Comparison of ENCODE assay signal across 17 cellular contexts in the genomic region with DNA sequence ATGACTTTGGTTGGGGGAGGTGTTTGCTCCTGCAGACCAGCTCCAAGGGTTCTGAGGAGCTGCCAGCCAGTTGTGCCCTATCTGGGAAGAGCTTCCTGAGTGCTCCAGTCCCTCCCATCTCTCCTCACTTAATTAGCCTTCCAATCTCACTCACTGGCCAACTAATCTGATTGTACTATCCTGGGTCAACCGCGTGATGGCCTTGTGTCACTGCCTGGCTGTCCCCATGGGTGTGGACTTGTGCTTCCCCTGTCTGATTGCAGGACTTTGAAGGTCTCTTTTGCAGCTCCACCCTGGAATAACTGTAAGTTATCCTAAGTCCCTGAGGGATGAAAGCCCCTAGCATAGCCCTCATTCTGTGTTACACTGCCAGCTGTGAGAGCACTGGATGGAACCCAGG.
"Had no signal": no experiment of that assay in that cellular context is flagged by ENCODE, and none has a peak within 500 bp of the region (broad histone marks: within the 10 kb centered on the region; RNA-seq: fewer than 3 reads in every experiment).

No MANE protein-coding gene starts in this region.

- H3K9me3 ChIP-seq: esophagus muscularis mucosa, prostate gland, tibial nerve, vagina had no signal

- FAIRE-seq: kidney had no signal

- H3K27ac Mint-ChIP-seq: activated naive CD8-positive, alpha-beta T cell treated with anti-CD3 and anti-CD28 coated beads, Interleukin-2, amount 10 ng/mL, durations not matched to agents 7 days and 5 days; stimulated activated memory B cell treated with anti-CD40 and anti-IgM and Interleukin-4, amounts not matched to agents 10 μg/mL and 1 μg/mL and 100 μg/mL, for 72 hours had no signal

- H3K4me1 ChIP-seq: esophagus muscularis mucosa, prostate gland, tibial nerve, vagina had no signal

- H3K4me1 Mint-ChIP-seq: activated naive CD8-positive, alpha-beta T cell treated with anti-CD3 and anti-CD28 coated beads, Interleukin-2, amount 10 ng/mL, durations not matched to agents 7 days and 5 days; central memory CD8-positive, alpha-beta T cell had no signal

- H3K27ac ChIP-seq: esophagus muscularis mucosa, prostate gland, tibial nerve, vagina had no signal

- DNase-seq: activated CD4-positive, alpha-beta T cell treated with anti-CD3 and anti-CD28 coated beads for 1 hour; activated CD4-positive, alpha-beta T cell treated with anti-CD3 and anti-CD28 coated beads, Interleukin-2, amount 50 U/mL, for 4 hours; activated naive CD4-positive, alpha-beta T cell; activated naive CD8-positive, alpha-beta T cell treated with anti-CD3 and anti-CD28 coated beads, Interleukin-2, amount 10 ng/mL, durations not matched to agents 7 days and 5 days; activated T-cell treated with anti-CD3 and anti-CD28 coated beads for 4 hours; cortex of kidney; effector CD4-positive, alpha-beta T cell; hypothalamus; kidney; mesenchymal stem cell had no signal

- H3K4me3 Mint-ChIP-seq: activated naive CD8-positive, alpha-beta T cell treated with anti-CD3 and anti-CD28 coated beads, Interleukin-2, amount 10 ng/mL, durations not matched to agents 7 days and 5 days; brain; central memory CD8-positive, alpha-beta T cell; stimulated activated memory B cell treated with anti-CD40 and anti-IgM and Interleukin-4, amounts not matched to agents 10 μg/mL and 1 μg/mL and 100 μg/mL, for 72 hours had no signal

- H3K36me3 ChIP-seq: prostate gland, vagina had no signal

- H3K36me3 Mint-ChIP-seq: activated naive CD8-positive, alpha-beta T cell treated with anti-CD3 and anti-CD28 coated beads, Interleukin-2, amount 10 ng/mL, durations not matched to agents 7 days and 5 days had no signal

- H3K4me3 ChIP-seq: esophagus muscularis mucosa, prostate gland, tibial nerve, vagina had no signal

- ATAC-seq: stimulated activated memory B cell treated with anti-CD40 and anti-IgM and Interleukin-4, amounts not matched to agents 10 μg/mL and 1 μg/mL and 100 μg/mL, for 72 hours had no signal

- H3K9me3 Mint-ChIP-seq: activated naive CD8-positive, alpha-beta T cell treated with anti-CD3 and anti-CD28 coated beads, Interleukin-2, amount 10 ng/mL, durations not matched to agents 7 days and 5 days; brain; central memory CD8-positive, alpha-beta T cell; stimulated activated memory B cell treated with anti-CD40 and anti-IgM and Interleukin-4, amounts not matched to agents 10 μg/mL and 1 μg/mL and 100 μg/mL, for 72 hours had no signal

- H3K27me3 Mint-ChIP-seq: central memory CD8-positive, alpha-beta T cell; stimulated activated memory B cell treated with anti-CD40 and anti-IgM and Interleukin-4, amounts not matched to agents 10 μg/mL and 1 μg/mL and 100 μg/mL, for 72 hours had no signal

- H3K27me3 ChIP-seq: esophagus muscularis mucosa, tibial nerve, vagina had no signal
